ENCODE assay signal across 8 cellular contexts in the genomic region with DNA sequence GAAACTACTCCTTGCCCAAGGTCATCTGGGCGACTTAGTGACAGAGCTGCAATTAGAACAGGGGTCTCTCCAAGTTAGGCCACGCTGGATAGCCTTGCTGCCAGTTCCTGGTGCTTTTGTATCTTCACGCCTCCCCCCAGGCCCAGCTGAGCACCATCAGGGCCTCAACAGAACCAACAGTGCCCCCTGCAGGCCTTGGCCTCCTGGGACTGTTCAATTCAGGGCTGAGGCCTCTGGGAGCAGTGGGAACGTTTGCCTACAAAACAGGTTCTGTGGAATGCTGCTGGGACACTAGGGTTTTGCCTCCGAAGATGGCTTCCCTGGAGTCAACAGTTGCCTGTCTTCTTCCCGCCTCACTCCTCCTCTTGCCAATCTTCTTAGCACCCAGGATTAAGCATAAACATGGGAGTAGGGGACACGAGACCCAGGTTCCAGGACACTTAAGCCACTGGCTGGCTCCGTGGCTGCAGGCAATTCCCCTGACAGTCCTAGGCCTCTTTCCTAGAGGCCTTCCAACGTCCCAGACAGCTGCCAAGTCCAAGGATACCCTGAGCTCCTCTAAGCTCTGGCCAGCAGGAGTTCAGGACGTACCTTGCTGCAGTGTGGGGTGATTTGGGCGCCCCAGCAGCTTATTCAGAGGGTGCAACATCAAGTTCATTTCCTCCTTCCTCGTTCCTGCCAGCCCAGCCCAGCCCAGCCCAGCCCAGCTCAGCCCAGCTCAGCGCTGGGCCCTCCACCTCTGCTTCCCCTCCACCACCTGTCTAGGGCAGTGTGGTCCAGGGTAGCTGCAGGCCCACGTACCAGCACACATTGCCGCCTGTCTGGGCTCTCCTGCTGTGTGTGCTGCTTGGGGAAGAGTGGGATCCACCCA.
DNase-seq lines count a peak whose midpoint lies in the region; ATAC-seq and TF ChIP-seq lines count a peak whose summit lies in the region.

No MANE protein-coding gene starts in this region.

- no peak overlapping the region for H3K27ac ChIP-seq in esophagus muscularis mucosa (replicated peaks in 1 of 4)

- H3K9me3 Mint-ChIP-seq in activated CD8-positive, alpha-beta T cell treated with anti-CD3 and anti-CD28 coated beads for 36 hours: peaks cover 4% of the 10 kb centered on the region

- no peak overlapping the region for H3K4me3 Mint-ChIP-seq in activated CD8-positive, alpha-beta T cell treated with anti-CD3 and anti-CD28 coated beads for 36 hours

- intact Hi-C loops in activated CD8-positive, alpha-beta T cell treated with anti-CD3 and anti-CD28 coated beads for 36 hours (cut with micrococcal nuclease): loop anchor here (10.0 kb wide), 1 partner anchor 312 kb away; a partner anchor contains a TSS
- intact Hi-C loops in esophagus muscularis mucosa (cut with DNase I): loop anchor here (10.0 kb wide), 1 partner anchor 532 kb away; no protein-coding TSS in a partner anchor

- DNase-seq in NCI-H748 (lab: John Stamatoyannopoulos, UW; ENCODE audit: unreplicated experiment) (peak; percentile 66), NCI-H748 treated with DMSO at 0.1 percent for 48 hours (lab: John Stamatoyannopoulos, UW) (no peak), NCI-H1930 (lab: John Stamatoyannopoulos, UW) (peak; percentile 17 to 49), esophagus muscularis mucosa (ENCODE audit: extremely low spot score) (no peak), occipital lobe (lab: John Stamatoyannopoulos, UW) (peak; percentile 6)
- peak; percentile 75 for DNase-seq in activated CD8-positive, alpha-beta T cell treated with anti-CD3 and anti-CD28 coated beads for 36 hours

- no peak for TF ChIP-seq EP300 in esophagus muscularis mucosa (IDR thresholded peaks at IDR 0.05)

- no peak for TF ChIP-seq POLR2A in esophagus muscularis mucosa (IDR thresholded peaks at IDR 0.05; ENCODE audit: low read depth)

- no peaks in the 10 kb centered on the region for H3K9me3 ChIP-seq in esophagus muscularis mucosa

- H3K36me3 Mint-ChIP-seq in activated CD8-positive, alpha-beta T cell treated with anti-CD3 and anti-CD28 coated beads for 36 hours (ENCODE audit: low read depth): no peaks in the 10 kb centered on the region

- peak; percentile 56 for ATAC-seq in activated CD8-positive, alpha-beta T cell treated with anti-CD3 and anti-CD28 coated beads for 36 hours
- ATAC-seq in GM21723 (IDR thresholded peaks at IDR 0.05; ENCODE audit: unreplicated experiment): no peak
- ATAC-seq in HG02610 (IDR thresholded peaks at IDR 0.05; ENCODE audit: unreplicated experiment): no peak

- H3K4me1 ChIP-seq in esophagus muscularis mucosa: peaks cover 4 to 13% (median 12%) of the 10 kb centered on the region in 4 donors

- POLR2A ChIA-PET in activated CD8-positive, alpha-beta T cell treated with anti-CD3 and anti-CD28 coated beads for 36 hours (lab: Charles Lee): no interaction called here

- CTCF ChIA-PET in activated CD8-positive, alpha-beta T cell treated with anti-CD3 and anti-CD28 coated beads for 36 hours (lab: Charles Lee): interaction anchor here (0.7 to 2.0 kb wide), 4 partner anchors 9 to 527 kb away, joined by 3 to 7 read pairs (median 4); no protein-coding TSS in a partner anchor

- H3K4me3 ChIP-seq in esophagus muscularis mucosa: no peak overlapping the region

- H3K4me1 Mint-ChIP-seq in activated CD8-positive, alpha-beta T cell treated with anti-CD3 and anti-CD28 coated beads for 36 hours (ENCODE audit: low read depth): no peaks in the 10 kb centered on the region

- H3K36me3 ChIP-seq in esophagus muscularis mucosa: no peaks in the 10 kb centered on the region

- H3K27me3 ChIP-seq in esophagus muscularis mucosa: peaks cover 0 to 56% (median 13%) of the 10 kb centered on the region in 4 donors

- peaks cover 3% of the 10 kb centered on the region for H3K27me3 Mint-ChIP-seq in activated CD8-positive, alpha-beta T cell treated with anti-CD3 and anti-CD28 coated beads for 36 hours

- TF ChIP-seq CTCF in activated CD8-positive, alpha-beta T cell treated with anti-CD3 and anti-CD28 coated beads for 36 hours (IDR thresholded peaks at IDR 0.05): peak; percentile 50
- TF ChIP-seq CTCF in esophagus muscularis mucosa (IDR thresholded peaks at IDR 0.05): peak in 2 of 3 experiments; percentile 9 to 23

- 76% methylated on average over 10 of the region's 15 CpGs for WGBS in esophagus muscularis mucosa

- H3K27ac Mint-ChIP-seq in activated CD8-positive, alpha-beta T cell treated with anti-CD3 and anti-CD28 coated beads for 36 hours: no peak overlapping the region

Comparison
In these comparisons a context has a peak if more than half of its experiments do, and no peak if none do; other contexts are left out.
1. DNase-seq: peak in NCI-H748 (single experiment), NCI-H1930 (2 of 2), activated CD8-positive, alpha-beta T cell treated with anti-CD3 and anti-CD28 coated beads for 36 hours (single experiment) and occipital lobe (single experiment); none in NCI-H748 treated with DMSO at 0.1 percent for 48 hours (single experiment) and esophagus muscularis mucosa (single experiment).